Comparison of ENCODE assay signal across 1 cellular context in genomic region chr3:42819351-42819965, GRCh38.
TF ChIP-seq lines count a peak whose summit lies in the region.

No MANE protein-coding gene starts in this region.

TF ChIP-seq in GM23338, 12 proteins besides CTCF, POLR2A, EP300 and RAD21 (continued from another document):
- TF ChIP-seq, protein P1, sequence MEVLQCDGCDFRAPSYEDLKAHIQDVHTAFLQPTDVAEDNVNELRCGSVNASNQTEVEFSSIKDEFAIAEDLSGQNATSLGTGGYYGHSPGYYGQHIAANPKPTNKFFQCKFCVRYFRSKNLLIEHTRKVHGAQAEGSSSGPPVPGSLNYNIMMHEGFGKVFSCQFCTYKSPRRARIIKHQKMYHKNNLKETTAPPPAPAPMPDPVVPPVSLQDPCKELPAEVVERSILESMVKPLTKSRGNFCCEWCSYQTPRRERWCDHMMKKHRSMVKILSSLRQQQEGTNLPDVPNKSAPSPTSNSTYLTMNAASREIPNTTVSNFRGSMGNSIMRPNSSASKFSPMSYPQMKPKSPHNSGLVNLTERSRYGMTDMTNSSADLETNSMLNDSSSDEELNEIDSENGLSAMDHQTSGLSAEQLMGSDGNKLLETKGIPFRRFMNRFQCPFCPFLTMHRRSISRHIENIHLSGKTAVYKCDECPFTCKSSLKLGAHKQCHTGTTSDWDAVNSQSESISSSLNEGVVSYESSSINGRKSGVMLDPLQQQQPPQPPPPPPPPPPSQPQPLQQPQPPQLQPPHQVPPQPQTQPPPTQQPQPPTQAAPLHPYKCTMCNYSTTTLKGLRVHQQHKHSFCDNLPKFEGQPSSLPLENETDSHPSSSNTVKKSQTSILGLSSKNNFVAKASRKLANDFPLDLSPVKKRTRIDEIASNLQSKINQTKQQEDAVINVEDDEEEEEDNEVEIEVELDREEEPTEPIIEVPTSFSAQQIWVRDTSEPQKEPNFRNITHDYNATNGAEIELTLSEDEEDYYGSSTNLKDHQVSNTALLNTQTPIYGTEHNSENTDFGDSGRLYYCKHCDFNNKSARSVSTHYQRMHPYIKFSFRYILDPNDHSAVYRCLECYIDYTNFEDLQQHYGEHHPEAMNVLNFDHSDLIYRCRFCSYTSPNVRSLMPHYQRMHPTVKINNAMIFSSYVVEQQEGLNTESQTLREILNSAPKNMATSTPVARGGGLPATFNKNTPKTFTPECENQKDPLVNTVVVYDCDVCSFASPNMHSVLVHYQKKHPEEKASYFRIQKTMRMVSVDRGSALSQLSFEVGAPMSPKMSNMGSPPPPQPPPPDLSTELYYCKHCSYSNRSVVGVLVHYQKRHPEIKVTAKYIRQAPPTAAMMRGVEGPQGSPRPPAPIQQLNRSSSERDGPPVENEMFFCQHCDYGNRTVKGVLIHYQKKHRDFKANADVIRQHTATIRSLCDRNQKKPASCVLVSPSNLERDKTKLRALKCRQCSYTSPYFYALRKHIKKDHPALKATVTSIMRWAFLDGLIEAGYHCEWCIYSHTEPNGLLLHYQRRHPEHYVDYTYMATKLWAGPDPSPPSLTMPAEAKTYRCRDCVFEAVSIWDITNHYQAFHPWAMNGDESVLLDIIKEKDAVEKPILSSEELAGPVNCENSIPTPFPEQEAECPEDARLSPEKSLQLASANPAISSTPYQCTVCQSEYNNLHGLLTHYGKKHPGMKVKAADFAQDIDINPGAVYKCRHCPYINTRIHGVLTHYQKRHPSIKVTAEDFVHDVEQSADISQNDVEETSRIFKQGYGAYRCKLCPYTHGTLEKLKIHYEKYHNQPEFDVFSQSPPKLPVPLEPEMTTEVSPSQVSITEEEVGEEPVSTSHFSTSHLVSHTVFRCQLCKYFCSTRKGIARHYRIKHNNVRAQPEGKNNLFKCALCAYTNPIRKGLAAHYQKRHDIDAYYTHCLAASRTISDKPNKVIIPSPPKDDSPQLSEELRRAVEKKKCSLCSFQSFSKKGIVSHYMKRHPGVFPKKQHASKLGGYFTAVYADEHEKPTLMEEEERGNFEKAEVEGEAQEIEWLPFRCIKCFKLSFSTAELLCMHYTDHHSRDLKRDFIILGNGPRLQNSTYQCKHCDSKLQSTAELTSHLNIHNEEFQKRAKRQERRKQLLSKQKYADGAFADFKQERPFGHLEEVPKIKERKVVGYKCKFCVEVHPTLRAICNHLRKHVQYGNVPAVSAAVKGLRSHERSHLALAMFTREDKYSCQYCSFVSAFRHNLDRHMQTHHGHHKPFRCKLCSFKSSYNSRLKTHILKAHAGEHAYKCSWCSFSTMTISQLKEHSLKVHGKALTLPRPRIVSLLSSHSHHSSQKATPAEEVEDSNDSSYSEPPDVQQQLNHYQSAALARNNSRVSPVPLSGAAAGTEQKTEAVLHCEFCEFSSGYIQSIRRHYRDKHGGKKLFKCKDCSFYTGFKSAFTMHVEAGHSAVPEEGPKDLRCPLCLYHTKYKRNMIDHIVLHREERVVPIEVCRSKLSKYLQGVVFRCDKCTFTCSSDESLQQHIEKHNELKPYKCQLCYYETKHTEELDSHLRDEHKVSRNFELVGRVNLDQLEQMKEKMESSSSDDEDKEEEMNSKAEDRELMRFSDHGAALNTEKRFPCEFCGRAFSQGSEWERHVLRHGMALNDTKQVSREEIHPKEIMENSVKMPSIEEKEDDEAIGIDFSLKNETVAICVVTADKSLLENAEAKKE (CRISPR knock-in tag; IDR thresholded peaks at IDR 0.05), result no peak
- no peak for TF ChIP-seq ZNF331 (CRISPR knock-in tag; IDR thresholded peaks at IDR 0.05; ENCODE audit: low read depth)
- TF ChIP-seq ZNF114 (CRISPR knock-in tag; IDR thresholded peaks at IDR 0.05), result no peak
- TF ChIP-seq ETS1 (IDR thresholded peaks at IDR 0.05), result no peak
- TF ChIP-seq POLR2AphosphoS5 (IDR thresholded peaks at IDR 0.05; ENCODE audit: low read depth), result no peak
- no peak for TF ChIP-seq NANOG (IDR thresholded peaks at IDR 0.05; ENCODE audit: borderline replicate concordance)
- TF ChIP-seq CREB1 (CRISPR knock-in tag; IDR thresholded peaks at IDR 0.05; ENCODE audit: low read depth), result no peak
- TF ChIP-seq EZH2 (IDR thresholded peaks at IDR 0.05; ENCODE audit: low read depth, unreplicated experiment), result no peak
- no peak for TF ChIP-seq STAT1 (IDR thresholded peaks at IDR 0.05; ENCODE audit: unreplicated experiment)
- TF ChIP-seq JUNB (IDR thresholded peaks at IDR 0.05; ENCODE audit: unreplicated experiment), result no peak
